3 cellular contexts compared by ENCODE assay signal in the genomic region with DNA sequence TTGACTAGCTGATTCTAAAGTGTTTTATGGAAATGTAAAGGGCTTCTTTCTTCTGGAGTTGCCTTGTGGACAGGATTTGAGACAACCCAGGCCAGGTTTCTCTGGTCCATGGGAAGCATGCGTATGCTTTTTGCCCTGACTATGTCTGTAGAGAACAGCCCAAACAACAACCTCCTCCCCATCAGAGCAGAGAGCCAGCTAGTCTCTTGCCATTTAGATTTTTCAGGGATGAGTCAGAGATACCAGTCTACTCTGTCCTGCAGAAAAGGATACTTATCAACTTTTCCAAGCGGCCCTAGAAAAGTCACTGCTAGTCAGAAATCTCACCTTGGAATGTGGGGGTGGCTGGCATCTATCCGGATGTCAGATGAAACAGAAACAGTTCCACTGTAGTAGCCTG. TPM values are rescaled to one million over a fixed set of nuclear protein-coding genes. Genes with fewer than 3 reads are reported as not detected.
"Had no signal": no experiment of that assay in that cellular context is flagged by ENCODE, and none has a peak within 500 bp of the region (broad histone marks: within the 10 kb centered on the region; RNA-seq: fewer than 3 reads in every experiment).

No MANE protein-coding gene starts in this region.

RNA-seq across cellular contexts. Expression of gene SYT15B, which starts 11.6 kb away (rescaled TPM):
- total RNA-seq: H1, HT1080 had no signal
- polyA plus RNA-seq: IgD-negative memory B cell had no signal
